In the genomic region with DNA sequence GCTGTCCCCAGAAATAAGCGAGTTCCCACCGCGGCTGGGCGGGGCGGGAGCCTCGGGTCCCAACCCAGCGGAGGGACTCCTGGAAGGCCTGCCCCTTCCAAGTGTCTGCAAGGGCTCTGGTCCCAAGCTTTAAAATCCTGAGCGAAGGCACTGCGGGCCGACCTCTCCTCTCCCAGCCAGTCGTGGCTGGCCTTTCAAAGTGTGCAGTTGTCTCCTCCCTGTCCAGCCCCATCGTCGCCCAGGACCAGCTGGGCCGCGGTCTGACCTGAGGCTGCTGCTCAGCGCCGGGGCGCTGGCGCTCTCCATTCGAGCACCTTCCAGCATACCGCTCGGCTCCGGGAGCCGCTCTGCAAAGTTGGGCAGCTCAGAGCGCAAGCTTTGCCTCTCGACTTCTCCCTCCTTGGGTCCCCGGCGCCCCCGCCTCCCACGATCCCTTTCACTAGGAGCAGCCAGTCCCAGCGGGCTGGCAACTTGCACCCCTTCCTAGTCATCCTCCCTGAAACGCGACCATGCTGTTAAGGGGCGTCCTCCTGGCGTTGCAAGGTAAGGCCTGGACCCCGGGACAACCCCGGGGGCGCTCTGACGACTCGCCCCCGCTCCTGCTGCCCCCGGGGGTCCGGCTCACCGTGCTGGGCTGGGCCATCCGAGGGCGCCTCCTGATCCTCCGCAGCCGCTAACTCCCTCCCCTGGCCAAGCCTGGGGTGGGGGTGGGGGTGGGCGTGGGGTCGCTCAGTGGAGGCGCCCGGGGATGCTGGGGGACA, we compare ENCODE assay signal across 8 cellular contexts. TPM values are rescaled to one million over a fixed set of nuclear protein-coding genes. Genes with fewer than 3 reads are reported as not detected.
DNase-seq lines count a peak whose midpoint lies in the region; ATAC-seq, FAIRE-seq and TF ChIP-seq lines count a peak whose summit lies in the region.

A gene with protein sequence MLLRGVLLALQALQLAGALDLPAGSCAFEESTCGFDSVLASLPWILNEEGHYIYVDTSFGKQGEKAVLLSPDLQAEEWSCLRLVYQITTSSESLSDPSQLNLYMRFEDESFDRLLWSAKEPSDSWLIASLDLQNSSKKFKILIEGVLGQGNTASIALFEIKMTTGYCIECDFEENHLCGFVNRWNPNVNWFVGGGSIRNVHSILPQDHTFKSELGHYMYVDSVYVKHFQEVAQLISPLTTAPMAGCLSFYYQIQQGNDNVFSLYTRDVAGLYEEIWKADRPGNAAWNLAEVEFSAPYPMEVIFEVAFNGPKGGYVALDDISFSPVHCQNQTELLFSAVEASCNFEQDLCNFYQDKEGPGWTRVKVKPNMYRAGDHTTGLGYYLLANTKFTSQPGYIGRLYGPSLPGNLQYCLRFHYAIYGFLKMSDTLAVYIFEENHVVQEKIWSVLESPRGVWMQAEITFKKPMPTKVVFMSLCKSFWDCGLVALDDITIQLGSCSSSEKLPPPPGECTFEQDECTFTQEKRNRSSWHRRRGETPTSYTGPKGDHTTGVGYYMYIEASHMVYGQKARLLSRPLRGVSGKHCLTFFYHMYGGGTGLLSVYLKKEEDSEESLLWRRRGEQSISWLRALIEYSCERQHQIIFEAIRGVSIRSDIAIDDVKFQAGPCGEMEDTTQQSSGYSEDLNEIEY (plus strand): TSS at position 160 of the 761 bp plus-strand sequence. CDS start 350 bp downstream, at position 510.

- POLR2A ChIA-PET in K562 (lab: Yijun Ruan, JAX): no interaction called here

- no peaks in the 10 kb centered on the region for H3K79me2 ChIP-seq in K562 (ENCODE audit: control insufficient read depth, insufficient read depth, low read length)

- H3K4me1 ChIP-seq in K562 (replicated peaks in 1 of 2; ENCODE audit: control insufficient read depth in 2 of 2, insufficient read depth in 2 of 2, low read length in 2 of 2) (peaks cover 0 to 6% of the 10 kb centered on the region in 2 experiments; a peak in 1 of 5 replicates), sigmoid colon (peaks cover 0 to 80% (median 73%) of the 10 kb centered on the region in 4 donors)

- H3K27me3 ChIP-seq in K562 (ENCODE audit: control insufficient read depth in 2 of 2, insufficient read depth in 2 of 2, low read length in 2 of 2) (peaks cover 6 to 37% of the 10 kb centered on the region in 2 experiments; a peak in 3 of 5 replicates), sigmoid colon (no peaks in the 10 kb centered on the region)

- H4K20me1 ChIP-seq in K562 (replicated peaks; ENCODE audit: control insufficient read depth, insufficient read depth, low read length): no peaks in the 10 kb centered on the region; the same call in 1 of the 2 replicates

- TF ChIP-seq EP300 in K562 (IDR thresholded peaks at IDR 0.05; ENCODE audit: low read length): no peak
- TF ChIP-seq EP300 in sigmoid colon (IDR thresholded peaks at IDR 0.05): no peak

- TF ChIP-seq CTCF in HFF-Myc (IDR thresholded peaks at IDR 0.05; ENCODE audit: low read depth, low read length, missing control alignments) (no peak), K562 (IDR thresholded peaks at IDR 0.05 in 2 of 3, conservative IDR thresholded peaks at IDR 0.05 in 1 of 3; ENCODE audit: insufficient read depth in 2 of 3, low read depth in 1 of 3, low read length in 3 of 3) (no peak), sigmoid colon (IDR thresholded peaks at IDR 0.05) (no peak)

- WGBS in K562 (ENCODE audit: insufficient coverage, low coverage, missing lambda C conversion rate): under 1% methylated on average over 19 of the region's 52 CpGs
- WGBS in sigmoid colon, 2 donors: 2 to 3% methylated on average over 52 of the region's 52 CpGs

- no peak for TF ChIP-seq RAD21 in K562 (CRISPR knock-in tag; conservative IDR thresholded peaks at IDR 0.05 in 1 of 2, IDR thresholded peaks at IDR 0.05 in 1 of 2)

- no peak within 1 kb of the TSS for H3K4me2 ChIP-seq in K562 (ENCODE audit: insufficient read depth, low read length)

- intact Hi-C loops in K562 (cut with micrococcal nuclease) (no loop called here), sigmoid colon (cut with DNase I) (loop anchor here (2.0 kb wide), 2 partner anchors 67 to 71 kb away; no protein-coding TSS in a partner anchor)

- ATAC-seq in K562: peak; percentile 28; the same call in 1 of the 3 replicates
- ATAC-seq in HG03159 (IDR thresholded peaks at IDR 0.05; ENCODE audit: unreplicated experiment): no peak

- no peak for DNase-seq in HFF-Myc (ENCODE audit: extremely low read depth, low read depth)
- DNase-seq in K562 (ENCODE audit: extremely low read depth in 1 of 4, low spot score in 3 of 4): no peak
- peak; percentile 91 for DNase-seq in sigmoid colon
- DNase-seq in GF-D8 (lab: John Stamatoyannopoulos, UW): no peak
- no peak for DNase-seq in GM19238 (ENCODE audit: insufficient read length, low spot score)
- no peak for DNase-seq in SK-N-DZ (ENCODE audit: low spot score)

- no peak within 1 kb of the TSS for H2AFZ ChIP-seq in K562 (ENCODE audit: low read depth, low read length)

- in situ Hi-C loops in K562 (cut with MboI): no loop called here

- no peak within 1 kb of the TSS for H3K27ac ChIP-seq in K562 (ENCODE audit: extremely low read depth, low read depth, low read length)
- peak within 1 kb of the TSS; percentile 87 to 98 (median 93) for H3K27ac ChIP-seq in sigmoid colon

- BruUV-seq in K562 (replicated peaks; lab: Mats Ljungman, UMichigan): no TSS peak

- H3K9me1 ChIP-seq in K562 (ENCODE audit: control insufficient read depth, insufficient read depth, low read length): no peaks in the 10 kb centered on the region

- H3K9ac ChIP-seq in K562 (ENCODE audit: insufficient read depth in 1 of 2, low read depth in 2 of 2, low read length in 2 of 2): no peak within 1 kb of the TSS

- CTCF ChIA-PET in K562 (lab: Yijun Ruan, JAX; ENCODE audit: low intra/inter-chr PET ratio): no interaction called here

- FAIRE-seq in K562 (lab: Jason Lieb, UNC): no peak

- H3K36me3 ChIP-seq in K562 (ENCODE audit: control insufficient read depth, insufficient read depth, low read length): no peaks in the 10 kb centered on the region
- peaks cover 0 to 17% (median 8%) of the 10 kb centered on the region in 4 donors for H3K36me3 ChIP-seq in sigmoid colon

- H3K9me3 ChIP-seq in K562 (replicated peaks; ENCODE audit: control insufficient read depth, insufficient read depth, low read depth, low read length) (no peaks in the 10 kb centered on the region), iPS-18c (ENCODE audit: control insufficient read depth, insufficient read depth, low read length) (no peaks in the 10 kb centered on the region), sigmoid colon (no peaks in the 10 kb centered on the region)

- H3K4me3 ChIP-seq in HFF-Myc (replicated peaks; ENCODE audit: low read depth, low read length): peak within 1 kb of the TSS; percentile 46
- H3K4me3 ChIP-seq in K562: no peak within 1 kb of the TSS
- H3K4me3 ChIP-seq in iPS-18c (ENCODE audit: insufficient read depth, low read depth, low read length): peak within 1 kb of the TSS; percentile 65
- peak within 1 kb of the TSS; percentile 61 to 84 (median 76) for H3K4me3 ChIP-seq in sigmoid colon

- TF ChIP-seq POLR2A in K562 (conservative IDR thresholded peaks at IDR 0.05) (no peak), sigmoid colon (IDR thresholded peaks at IDR 0.05) (peak; percentile 65 to 74)

TF ChIP-seq in K562, 482 proteins besides CTCF, POLR2A, EP300 and RAD21 (continues in another document):
- TF ChIP-seq SLC30A9 (CRISPR knock-in tag; IDR thresholded peaks at IDR 0.05) (no peak), MEIS2 (IDR thresholded peaks at IDR 0.05; ENCODE audit: partially characterized antibody) (no peak), SIRT6 (IDR thresholded peaks at IDR 0.05; ENCODE audit: low read depth, low read length) (no peak)

RNA-seq across cellular contexts. Expression of the gene that starts here (rescaled TPM):
- not detected in 2 replicates for total RNA-seq in K562 (2011; cell fraction: chromatin; rRNA removed; ENCODE audit: low replicate concordance)
- total RNA-seq in K562 (2011; cell fraction: nucleolus; rRNA removed): not detected in 2 replicates
- not detected in 2 replicates for total RNA-seq in K562 (2011; cell fraction: nucleoplasm; rRNA removed)
- not detected in 2 replicates for total RNA-seq in K562 (2014; rRNA removed)
- total RNA-seq in K562 (2014; rRNA removed; fragmentation: Illumina TruSeq; extraction: Trizol): not detected in 2 replicates
- not detected in 2 replicates for total RNA-seq in K562 (2015; rRNA removed; fragmentation: Illumina TruSeq; extraction: Trizol)
- not detected in 2 replicates for total RNA-seq in K562 (2021)
- 0.01 TPM in 1 of 2 replicates, not detected in the other for polyA plus RNA-seq in K562 (2011; rRNA removed)
- polyA plus RNA-seq in K562 (2011; cell fraction: cytosol; rRNA removed): not detected in 2 replicates
- not detected in 2 replicates for polyA plus RNA-seq in K562 (2011; cell fraction: nucleus; rRNA removed)
- polyA plus RNA-seq in K562 (2012): not detected in 2 replicates
- not detected in 2 replicates for polyA plus RNA-seq in K562 (2014; fragmentation: Illumina TruSeq; extraction: Trizol)
- polyA plus RNA-seq in K562 (2014; fragmentation: Nextera tagmentation; extraction: Ambion mirVana): under 1 TPM in 1 of 2 experiments, not detected in 1; 0.03 TPM
- polyA plus RNA-seq in K562 (2014; rRNA removed): not detected in 2 replicates
- polyA minus RNA-seq in K562 (2011; rRNA and poly(A)+ RNA removed): not detected in 2 replicates
- not detected in 2 replicates for polyA minus RNA-seq in K562 (2011; cell fraction: cytosol; rRNA and poly(A)+ RNA removed)
- not detected in 2 replicates for polyA minus RNA-seq in K562 (2011; cell fraction: nucleus; rRNA and poly(A)+ RNA removed)
- 100 to 1,000 TPM in 3 of 4 donors, 10 to 100 TPM in 1; 89.9 to 167 (median 137) TPM for total RNA-seq in sigmoid colon
- 1 to 10 TPM; 2.5 to 5.3 (median 4.2) TPM for polyA plus RNA-seq in sigmoid colon
- 1.4 and 1.9 TPM in 2 replicates for polyA plus RNA-seq in SK-N-DZ (2014; cell fraction: cytosol; rRNA removed)
- polyA plus RNA-seq in SK-N-DZ (2014; cell fraction: nucleus; rRNA removed): 1.6 and 2.5 TPM in 2 replicates

Comparison
In these comparisons a context has a peak if more than half of its experiments do, and no peak if none do; other contexts are left out.
1. RNA of the gene that starts here (total RNA-seq): 89.9 to 167 TPM in sigmoid colon; not detected in K562; every median in the first group is over 10 times any median in the second.
2. Peak in ATAC-seq in K562; RNA of the gene not detected or under 1 TPM.